8 cellular contexts compared by ENCODE assay signal in genomic region chr1:214552174-214552608, GRCh38. TPM values are rescaled to one million over a fixed set of nuclear protein-coding genes. Genes with fewer than 3 reads are reported as not detected.
DNase-seq lines count a peak whose midpoint lies in the region; ATAC-seq and TF ChIP-seq lines count a peak whose summit lies in the region.

No MANE protein-coding gene starts in this region.

- H3K27me3 ChIP-seq in transverse colon = peaks cover 12% of the 10 kb centered on the region

- TF ChIP-seq POLR2A in NB4 (IDR thresholded peaks at IDR 0.05; ENCODE audit: extremely low read depth, insufficient read length) (no peak), transverse colon (IDR thresholded peaks at IDR 0.05) (no peak)

- no peak for DNase-seq in NB4 (ENCODE audit: low read depth)
- DNase-seq in left lobe of liver (ENCODE audit: low spot score) = no peak
- DNase-seq in transverse colon = peak; percentile 65
- no peak for DNase-seq in NK-92 treated with Interleukin-12 subunit alpha and Interleukin-12 subunit beta, amount 100 ng/mL, for 24 hours (lab: John Stamatoyannopoulos, UW)
- DNase-seq in natural killer cell = no peak

- H3K27me3 Mint-ChIP-seq in natural killer cell (ENCODE audit: low read depth in 2 of 2) = peaks cover 44 to 60% of the 10 kb centered on the region in 2 donors

- intact Hi-C loops in transverse colon (cut with DNase I; ENCODE audit: low total_unique reads) = no loop called here
- intact Hi-C loops in natural killer cell (cut with micrococcal nuclease) = no loop called here

- H3K36me3 ChIP-seq in transverse colon = no peaks in the 10 kb centered on the region

- H3K4me1 ChIP-seq in transverse colon = peaks cover 0 to 36% (median 9%) of the 10 kb centered on the region in 4 donors

- H3K4me3 Mint-ChIP-seq in natural killer cell = no peak overlapping the region

- H3K9me3 Mint-ChIP-seq in natural killer cell = no peaks in the 10 kb centered on the region

- H3K36me3 Mint-ChIP-seq in natural killer cell = no peaks in the 10 kb centered on the region

- H3K9me3 ChIP-seq in transverse colon = no peaks in the 10 kb centered on the region

- no peak for TF ChIP-seq EP300 in transverse colon (IDR thresholded peaks at IDR 0.05; ENCODE audit: low read depth)

- peak overlapping the region; percentile 81 for H3K27ac ChIP-seq in cingulate gyrus (ENCODE audit: low read depth, low read length)
- H3K27ac ChIP-seq in transverse colon = peak overlapping the region; percentile 90 to 98 (median 94)

- ATAC-seq in left lobe of liver (peak; percentile 27), HG03521 (IDR thresholded peaks at IDR 0.05; ENCODE audit: unreplicated experiment) (no peak), natural killer cell (no peak)

- in situ Hi-C loops in transverse colon (cut with MboI; ENCODE audit: low pct_ligation_motif_present in 1 of 4, low pct_unique_long_range_greater_than_20kb in 1 of 4, low sequenced_read_pairs in 3 of 4) = no loop called here

- H3K4me3 ChIP-seq in GM08714 (ENCODE audit: low read length) (peak overlapping the region; percentile 60), NB4 (ENCODE audit: low read depth, low read length) (peak overlapping the region; percentile 52), transverse colon (peak overlapping the region; percentile 34 to 78 (median 66))

- H3K4me1 Mint-ChIP-seq in natural killer cell = peaks cover 0 to 9% of the 10 kb centered on the region in 2 donors

- no peak overlapping the region for H3K27ac Mint-ChIP-seq in natural killer cell

- 3% methylated on average over 15 of the region's 15 CpGs; no CpG with 5 or more reads in 1 of the 2 donors for WGBS in transverse colon (ENCODE audit: low coverage in 1 of 2), 2 donors

- TF ChIP-seq CTCF in NB4 (IDR thresholded peaks at IDR 0.05; ENCODE audit: low read depth, low read length) = no peak
- no peak for TF ChIP-seq CTCF in transverse colon (IDR thresholded peaks at IDR 0.05)
- TF ChIP-seq CTCF in natural killer cell (IDR thresholded peaks at IDR 0.05) = no peak

RNA-seq across cellular contexts. Expression of gene PTPN14, which starts 0.8 kb away (rescaled TPM):
- total RNA-seq in left lobe of liver (3.2 TPM), transverse colon (1 to 10 TPM; 4.5 to 9.7 (median 7.1) TPM), natural killer cell (under 1 TPM in 1 of 3 donors, not detected in 2; 0.02 TPM)

RNA-seq across cellular contexts. Expression of gene CENPF, which starts 50.8 kb away (rescaled TPM):
- total RNA-seq in left lobe of liver (1.1 TPM), transverse colon (10 to 100 TPM in 1 of 4 donors, 1 to 10 TPM in 3; 1.5 to 49.8 (median 3.4) TPM), natural killer cell (1 to 10 TPM; 3.8 to 6.6 (median 4.0) TPM)
